ENCODE assay signal across 24 cellular contexts in the genomic region with DNA sequence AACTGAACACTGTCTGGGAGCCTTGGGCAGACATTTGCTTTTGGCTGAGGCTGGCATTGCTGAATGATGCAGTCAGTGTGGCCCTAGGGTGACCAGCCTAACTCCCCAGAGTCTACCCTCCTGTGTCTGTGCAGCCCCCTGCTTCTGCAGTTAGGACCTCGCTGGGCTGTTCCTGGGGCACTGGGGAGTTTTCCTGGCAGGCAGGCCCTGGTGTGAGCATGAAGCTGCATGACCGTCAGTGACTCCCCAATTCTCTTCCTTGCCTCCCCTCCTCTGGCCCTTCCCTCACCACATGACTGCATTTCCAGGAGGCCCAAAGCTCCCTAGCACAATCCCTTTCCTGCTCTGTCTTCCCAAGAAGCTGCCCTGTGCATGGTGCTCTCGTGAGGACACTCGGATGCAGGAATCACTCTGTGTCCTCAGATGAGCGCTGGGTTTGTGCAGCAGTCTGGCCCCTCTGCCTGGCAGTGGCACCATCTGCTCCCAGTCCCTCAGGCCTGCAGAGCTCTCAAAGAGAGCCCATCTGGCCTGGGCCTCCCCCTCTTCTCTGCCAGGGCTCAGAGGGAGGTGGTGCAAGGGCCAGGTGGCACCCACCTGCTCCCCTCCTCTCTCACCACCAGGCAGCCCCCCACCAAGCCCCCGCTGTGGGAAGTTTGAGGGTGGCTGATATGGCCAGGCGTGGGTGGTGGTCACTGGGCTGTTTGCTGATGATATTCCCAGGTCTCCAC.
A peak's percentile ranks its signal among the peaks of the same experiment; 100 is the strongest.
DNase-seq lines count a peak whose midpoint lies in the region; ATAC-seq, FAIRE-seq and TF ChIP-seq lines count a peak whose summit lies in the region.
"Had no signal": no experiment of that assay in that cellular context is flagged by ENCODE, and none has a peak within 500 bp of the region (broad histone marks: within the 10 kb centered on the region; RNA-seq: fewer than 3 reads in every experiment).

No MANE protein-coding gene starts in this region.

- H3K4me3 Mint-ChIP-seq in brain, result peak overlapping the region in 1 of 5 experiments; percentile 22
- no peak overlapping the region for H3K4me3 Mint-ChIP-seq in natural killer cell
- H3K4me3 Mint-ChIP-seq: T-helper 17 cell had no signal

- no peak for TF ChIP-seq EP300 in upper lobe of left lung (IDR thresholded peaks at IDR 0.05)

- H3K27ac ChIP-seq in vagina (no peak overlapping the region), prostate gland (no peak overlapping the region), upper lobe of left lung (no peak overlapping the region)
- H3K27ac ChIP-seq: right lobe of liver, uterus had no signal

- H3K4me1 ChIP-seq in vagina (peaks cover 37% of the 10 kb centered on the region), prostate gland (replicated peaks) (no peaks in the 10 kb centered on the region), upper lobe of left lung (peaks cover 21 to 40% (median 29%) of the 10 kb centered on the region in 4 donors)
- H3K4me1 ChIP-seq: uterus had no signal

- TF ChIP-seq POLR2A in vagina (IDR thresholded peaks at IDR 0.05) (no peak), prostate gland (IDR thresholded peaks at IDR 0.05) (no peak), upper lobe of left lung (IDR thresholded peaks at IDR 0.05) (no peak)

- ATAC-seq in Right ventricle myocardium superior (ENCODE audit: poor library complexity) (no peak), natural killer cell (no peak), upper lobe of left lung (ENCODE audit: low FRiP score in 2 of 2) (no peak)
- ATAC-seq: heart right ventricle, right lobe of liver, T-helper 17 cell had no signal

- H3K27me3 ChIP-seq in vagina (no peaks in the 10 kb centered on the region), prostate gland (replicated peaks; ENCODE audit: insufficient read depth) (no peaks in the 10 kb centered on the region), upper lobe of left lung (no peaks in the 10 kb centered on the region)
- H3K27me3 ChIP-seq: adrenal gland, esophagus squamous epithelium, heart right ventricle, right lobe of liver, uterus had no signal

- TF ChIP-seq CTCF in brain (conservative IDR thresholded peaks at IDR 0.05), result no peak
- TF ChIP-seq CTCF in natural killer cell (IDR thresholded peaks at IDR 0.05), result no peak
- TF ChIP-seq CTCF in vagina (IDR thresholded peaks at IDR 0.05), result no peak
- TF ChIP-seq CTCF in prostate gland (IDR thresholded peaks at IDR 0.05), result no peak
- no peak for TF ChIP-seq CTCF in upper lobe of left lung (IDR thresholded peaks at IDR 0.05)

- H3K27me3 Mint-ChIP-seq in brain, result peaks cover 2% of the 10 kb centered on the region
- no peaks in the 10 kb centered on the region for H3K27me3 Mint-ChIP-seq in natural killer cell (ENCODE audit: low read depth in 2 of 2)

- 89% methylated on average over 7 of the region's 7 CpGs for WGBS in prostate gland
- 89% methylated on average over 4 to 7 of the region's 7 CpGs for WGBS in upper lobe of left lung, 2 donors

- H3K36me3 Mint-ChIP-seq in brain, result no peaks in the 10 kb centered on the region
- no peaks in the 10 kb centered on the region for H3K36me3 Mint-ChIP-seq in natural killer cell
- H3K36me3 Mint-ChIP-seq: naive B cell had no signal

- intact Hi-C loops in cardiac septum (cut with DNase I) (loop anchor here (5.0 kb wide), 1 partner anchor 62 kb away; no protein-coding TSS in a partner anchor), Right ventricle myocardium superior (cut with DNase I) (no loop called here), natural killer cell (cut with micrococcal nuclease) (no loop called here), vagina (cut with DNase I) (no loop called here), prostate gland (cut with DNase I) (no loop called here)

- no peak overlapping the region for H3K4me3 ChIP-seq in vagina
- H3K4me3 ChIP-seq in prostate gland, result no peak overlapping the region
- no peak overlapping the region for H3K4me3 ChIP-seq in upper lobe of left lung
- H3K4me3 ChIP-seq: adrenal gland, esophagus squamous epithelium, heart right ventricle, uterus had no signal

- H3K36me3 ChIP-seq in vagina, result no peaks in the 10 kb centered on the region
- no peaks in the 10 kb centered on the region for H3K36me3 ChIP-seq in prostate gland
- no peaks in the 10 kb centered on the region for H3K36me3 ChIP-seq in upper lobe of left lung
- H3K36me3 ChIP-seq: adrenal gland, esophagus squamous epithelium, heart right ventricle, right lobe of liver, uterus had no signal

- H3K9me3 Mint-ChIP-seq in brain, result no peaks in the 10 kb centered on the region
- no peaks in the 10 kb centered on the region for H3K9me3 Mint-ChIP-seq in natural killer cell
- H3K9me3 Mint-ChIP-seq: naive B cell had no signal

- H3K4me1 Mint-ChIP-seq in brain, result peaks cover 62% of the 10 kb centered on the region
- H3K4me1 Mint-ChIP-seq in natural killer cell, result no peaks in the 10 kb centered on the region
- H3K4me1 Mint-ChIP-seq: T-helper 17 cell had no signal

- H3K9me3 ChIP-seq in vagina, result no peaks in the 10 kb centered on the region
- no peaks in the 10 kb centered on the region for H3K9me3 ChIP-seq in prostate gland
- H3K9me3 ChIP-seq in upper lobe of left lung, result no peaks in the 10 kb centered on the region
- H3K9me3 ChIP-seq: adrenal gland, esophagus squamous epithelium, heart right ventricle, right lobe of liver, uterus had no signal

- peak overlapping the region in 4 of 5 experiments; percentile 57 to 95 (median 69) for H3K27ac Mint-ChIP-seq in brain
- H3K27ac Mint-ChIP-seq in natural killer cell, result no peak overlapping the region
- H3K27ac Mint-ChIP-seq: T-helper 17 cell had no signal

- DNase-seq in cardiac septum (ENCODE audit: low spot score) (peak; percentile 57), Right ventricle myocardium superior (no peak), natural killer cell (peak; percentile 10), vagina (ENCODE audit: extremely low spot score in 2 of 2) (peak; percentile 64 to 93), HTR-8/SVneo (ENCODE audit: insufficient read length, low spot score) (no peak), prostate gland (ENCODE audit: low spot score) (no peak), upper lobe of left lung (no peak)
- DNase-seq: ACHN; activated CD4-positive, alpha-beta T cell treated with anti-CD3 and anti-CD28 coated beads for 4 hours; cortex of kidney; esophagus squamous epithelium; GOT3; heart right ventricle; naive B cell; NCI-H1048; NCI-H446 treated with DMSO at 0.1 percent for 48 hours; RPMI8226; stimulated activated CD4-positive, alpha-beta T cell treated with anti-CD3 and anti-CD28 coated beads, Interleukin-4, amount 100 ng/mL, for 24 hours; T-helper 17 cell had no signal

- no peak for FAIRE-seq in HTR-8/SVneo (lab: Jason Lieb, UNC)
- FAIRE-seq: D721Med had no signal

Comparison
In these comparisons a context has a peak if more than half of its experiments do, and no peak if none do; other contexts are left out.
1. DNase-seq: peak in cardiac septum (single experiment), natural killer cell (single experiment) and vagina (2 of 2); none in Right ventricle myocardium superior (single experiment), HTR-8/SVneo (single experiment), prostate gland (single experiment) and upper lobe of left lung (0 of 2).
2. H3K27ac Mint-ChIP-seq: peak in brain (4 of 5); none in natural killer cell (0 of 2).